ENCODE assay signal across 17 cellular contexts in genomic region chr16:6018848-6019489, GRCh38.
DNase-seq lines count a peak whose midpoint lies in the region; TF ChIP-seq lines count a peak whose summit lies in the region.
"Had no signal": no experiment of that assay in that cellular context is flagged by ENCODE, and none has a peak within 500 bp of the region (broad histone marks: within the 10 kb centered on the region; RNA-seq: fewer than 3 reads in every experiment).

No MANE protein-coding gene starts in this region.

- no peak overlapping the region for H3K4ac ChIP-seq in mesendoderm (ENCODE audit: low read depth, low read length)

- peaks cover 4% of the 10 kb centered on the region for H3K9me3 Mint-ChIP-seq in activated T-cell treated with anti-CD3 and anti-CD28 coated beads, Interleukin-2, amount 50 U/mL, for 24 hours

- H3K36me3 Mint-ChIP-seq in activated T-cell treated with anti-CD3 and anti-CD28 coated beads, Interleukin-2, amount 50 U/mL, for 24 hours (ENCODE audit: low read depth): no peaks in the 10 kb centered on the region
- H3K36me3 Mint-ChIP-seq: activated naive CD8-positive, alpha-beta T cell; CD8-positive, alpha-beta memory T cell had no signal

- CTCF ChIA-PET in mammary epithelial cell (lab: Charles Lee; ENCODE audit: low non-redundant PET): no interaction called here

- peak in 1 of 2 donors; percentile 52 for DNase-seq in cardiac muscle cell (ENCODE audit: low read depth in 1 of 2, low spot score in 1 of 2)
- no peak for DNase-seq in cardiac septum (ENCODE audit: low spot score)
- peak in 3 of 10 donors; percentile 29 to 54 (median 48) for DNase-seq in dorsolateral prefrontal cortex
- peak; percentile 14 for DNase-seq in mesendoderm
- no peak for DNase-seq in GDM1 (lab: John Stamatoyannopoulos, UW)
- DNase-seq in activated T-cell treated with anti-CD3 and anti-CD28 coated beads, Interleukin-2, amount 50 U/mL, for 24 hours: no peak
- DNase-seq in mammary epithelial cell: no peak
- DNase-seq: ACHN; activated CD4-positive, alpha-beta T cell treated with anti-CD3 and anti-CD28 coated beads for 48 hours; CD8-positive, alpha-beta memory T cell; heart right ventricle; lower lobe of right lung; MG63; NCI-H2081 treated with DMSO at 0.1 percent for 48 hours; stimulated activated CD8-positive, alpha-beta memory T cell treated with anti-CD3 and anti-CD28 coated beads, Interleukin-4, amount 100 ng/mL, for 48 hours had no signal

- H3K4me3 Mint-ChIP-seq in activated T-cell treated with anti-CD3 and anti-CD28 coated beads, Interleukin-2, amount 50 U/mL, for 24 hours: no peak overlapping the region
- H3K4me3 Mint-ChIP-seq: activated naive CD8-positive, alpha-beta T cell; CD8-positive, alpha-beta memory T cell had no signal

- H3K4me2 ChIP-seq in mesendoderm (ENCODE audit: low read length) (peak overlapping the region; percentile 71), mammary epithelial cell (ENCODE audit: insufficient read depth, low read depth, low read length) (no peak overlapping the region)

- dilution Hi-C loops in mammary epithelial cell (cut with HindIII; ENCODE audit: low sequenced_read_pairs): no loop called here

- H3K27ac ChIP-seq in cardiac muscle cell: no peak overlapping the region
- peak overlapping the region in 56 of 59 donors; percentile 18 to 89 (median 74) for H3K27ac ChIP-seq in dorsolateral prefrontal cortex
- no peak overlapping the region for H3K27ac ChIP-seq in mesendoderm (ENCODE audit: low read depth, low read length)
- H3K27ac ChIP-seq in urinary bladder (ENCODE audit: low read depth): no peak overlapping the region
- H3K27ac ChIP-seq in mammary epithelial cell (ENCODE audit: insufficient read depth, low read depth, low read length): no peak overlapping the region
- H3K27ac ChIP-seq: heart right ventricle, lower lobe of right lung had no signal

- BruUV-seq in mammary epithelial cell (replicated peaks; lab: Mats Ljungman, UMichigan): no TSS peak

- H2BK15ac ChIP-seq in mesendoderm (replicated peaks; ENCODE audit: low read depth): no peak overlapping the region

- no peaks in the 10 kb centered on the region for H3K4me1 ChIP-seq in cardiac muscle cell (ENCODE audit: low read depth)
- H3K4me1 ChIP-seq in mesendoderm (ENCODE audit: control insufficient read depth, low read depth, low read length): no peaks in the 10 kb centered on the region
- H3K4me1 ChIP-seq in urinary bladder (ENCODE audit: insufficient read depth): no peaks in the 10 kb centered on the region
- H3K4me1 ChIP-seq in mammary epithelial cell (ENCODE audit: insufficient read depth, low read length): no peaks in the 10 kb centered on the region
- H3K4me1 ChIP-seq: lower lobe of right lung had no signal

- H3K4me3 ChIP-seq in cardiac muscle cell: peak overlapping the region; percentile 30
- peak overlapping the region; percentile 22 to 76 (median 59) for H3K4me3 ChIP-seq in dorsolateral prefrontal cortex
- no peak overlapping the region for H3K4me3 ChIP-seq in mesendoderm (ENCODE audit: low read length)
- peak overlapping the region; percentile 28 for H3K4me3 ChIP-seq in urinary bladder (ENCODE audit: low read depth, low read length)
- H3K4me3 ChIP-seq in mammary epithelial cell (replicated peaks in 1 of 3; ENCODE audit: insufficient read depth in 1 of 3, low read depth in 2 of 3, low read length in 3 of 3): no peak overlapping the region
- H3K4me3 ChIP-seq: lower lobe of right lung, MG63 had no signal

- no peak overlapping the region for H2AK5ac ChIP-seq in mesendoderm (ENCODE audit: low read length)

- no CpG with 5 or more reads among the region's 59 CpGs for WGBS in mesendoderm (ENCODE audit: extremely low coverage, insufficient coverage, low lambda C conversion rate)
- WGBS in urinary bladder: 1% methylated on average over 59 of the region's 59 CpGs
- 6% methylated on average over 18 of the region's 59 CpGs for WGBS in mammary epithelial cell (ENCODE audit: low coverage, missing lambda C conversion rate)

- H2AFZ ChIP-seq in mammary epithelial cell (ENCODE audit: low read depth, low read length): no peak overlapping the region

- no peak overlapping the region for H3K27ac Mint-ChIP-seq in activated T-cell treated with anti-CD3 and anti-CD28 coated beads, Interleukin-2, amount 50 U/mL, for 24 hours
- H3K27ac Mint-ChIP-seq: activated naive CD8-positive, alpha-beta T cell; CD8-positive, alpha-beta memory T cell had no signal

- no peaks in the 10 kb centered on the region for H3K4me1 Mint-ChIP-seq in activated T-cell treated with anti-CD3 and anti-CD28 coated beads, Interleukin-2, amount 50 U/mL, for 24 hours (ENCODE audit: low read depth)
- H3K4me1 Mint-ChIP-seq: CD8-positive, alpha-beta memory T cell had no signal

- peaks cover 26% of the 10 kb centered on the region for H3K27me3 Mint-ChIP-seq in activated T-cell treated with anti-CD3 and anti-CD28 coated beads, Interleukin-2, amount 50 U/mL, for 24 hours

- TF ChIP-seq CTCF in cardiac muscle cell (IDR thresholded peaks at IDR 0.05; ENCODE audit: low read depth, low read length) (no peak), dorsolateral prefrontal cortex (IDR thresholded peaks at IDR 0.05 in 54 of 56, conservative IDR thresholded peaks at IDR 0.05 in 2 of 56; ENCODE audit: low read depth in 1 of 56, partially characterized antibody in 56 of 56) (no peak), mammary epithelial cell (conservative IDR thresholded peaks at IDR 0.05 in 1 of 2, IDR thresholded peaks at IDR 0.05 in 1 of 2; ENCODE audit: extremely low read depth in 1 of 2, insufficient read depth in 1 of 2, low read depth in 1 of 2, low read length in 2 of 2) (no peak)

- H4K5ac ChIP-seq in mesendoderm (ENCODE audit: low read length): no peak overlapping the region

- H4K20me1 ChIP-seq in mammary epithelial cell (ENCODE audit: insufficient read depth, low read length): no peaks in the 10 kb centered on the region

- H3K56ac ChIP-seq in mesendoderm (ENCODE audit: low read length): peak overlapping the region; percentile 60

- H3K9ac ChIP-seq in mesendoderm (ENCODE audit: low read length) (no peak overlapping the region), mammary epithelial cell (ENCODE audit: insufficient read depth, low read length) (no peak overlapping the region)

- no peak overlapping the region for H2BK120ac ChIP-seq in mesendoderm (ENCODE audit: low read depth, low read length)

- H3K23ac ChIP-seq in mesendoderm (ENCODE audit: low read length): peak overlapping the region; percentile 89

- H3K9me3 ChIP-seq in cardiac muscle cell (ENCODE audit: low read depth) (no peaks in the 10 kb centered on the region), mammary epithelial cell (replicated peaks; ENCODE audit: insufficient read depth, low read length) (peaks cover 10% of the 10 kb centered on the region)
- H3K9me3 ChIP-seq: lower lobe of right lung, MG63 had no signal

- H3K79me1 ChIP-seq in mesendoderm (ENCODE audit: low read length): no peaks in the 10 kb centered on the region

- H3K27me3 ChIP-seq in cardiac muscle cell (peaks cover 72% of the 10 kb centered on the region), dorsolateral prefrontal cortex (peaks cover 0 to 48% (median 24%) of the 10 kb centered on the region in 45 donors), mesendoderm (ENCODE audit: insufficient read depth, low read length, poor library complexity) (peaks cover 20% of the 10 kb centered on the region), mammary epithelial cell (ENCODE audit: insufficient read depth, low read length) (peaks cover 2% of the 10 kb centered on the region)

- H4K8ac ChIP-seq in mesendoderm (ENCODE audit: low read depth, low read length): no peak overlapping the region

- H3K79me2 ChIP-seq in mesendoderm (ENCODE audit: control insufficient read depth, insufficient read depth, low read length) (no peaks in the 10 kb centered on the region), mammary epithelial cell (ENCODE audit: insufficient read depth, low read length) (no peaks in the 10 kb centered on the region)

- intact Hi-C loops in cardiac septum (cut with DNase I): loop anchor here (10.0 kb wide), 1 partner anchor 64 kb away; no protein-coding TSS in a partner anchor
- intact Hi-C loops in dorsolateral prefrontal cortex (cut with DNase I): loop anchor here in 1 of 2 donors (5.0 kb wide), 1 partner anchor 553 kb away; no protein-coding TSS in a partner anchor
- intact Hi-C loops in mammary epithelial cell (cut with micrococcal nuclease): no loop called here

- in situ Hi-C loops in mammary epithelial cell (cut with MboI; ENCODE audit: low sequenced_read_pairs in 2 of 2): no loop called here

- H2BK5ac ChIP-seq in mesendoderm (ENCODE audit: low read length): no peak overlapping the region

- H3K18ac ChIP-seq in mesendoderm (ENCODE audit: low read length): peak overlapping the region; percentile 11

- H3K36me3 ChIP-seq in cardiac muscle cell (no peaks in the 10 kb centered on the region), mesendoderm (ENCODE audit: control insufficient read depth, insufficient read depth, low read length) (no peaks in the 10 kb centered on the region), urinary bladder (ENCODE audit: insufficient read depth) (no peaks in the 10 kb centered on the region), mammary epithelial cell (ENCODE audit: insufficient read depth, low read length) (no peaks in the 10 kb centered on the region)
- H3K36me3 ChIP-seq: heart right ventricle, lower lobe of right lung, MG63 had no signal

Comparison
In these comparisons a context has a peak if more than half of its experiments do, and no peak if none do; other contexts are left out.
1. H3K27ac ChIP-seq: peak in dorsolateral prefrontal cortex (56 of 59); none in cardiac muscle cell (single experiment), mesendoderm (single experiment), urinary bladder (single experiment) and mammary epithelial cell (single experiment).
2. H3K4me3 ChIP-seq: peak in cardiac muscle cell (single experiment), dorsolateral prefrontal cortex (59 of 59) and urinary bladder (single experiment); none in mesendoderm (single experiment) and mammary epithelial cell (0 of 3).